ENCODE assay signal across 8 cellular contexts in genomic region chr20:41138217-41138526, GRCh38. TPM values are rescaled to one million over a fixed set of nuclear protein-coding genes. Genes with fewer than 3 reads are reported as not detected.
DNase-seq lines count a peak whose midpoint lies in the region; ATAC-seq and TF ChIP-seq lines count a peak whose summit lies in the region.

No MANE protein-coding gene starts in this region.

- no peaks in the 10 kb centered on the region for H3K9me3 ChIP-seq in WERI-Rb-1 (ENCODE audit: severe bottlenecking)
- no peaks in the 10 kb centered on the region for H3K9me3 ChIP-seq in gastroesophageal sphincter

- H3K27ac ChIP-seq in WERI-Rb-1 (peak overlapping the region; percentile 97), gastroesophageal sphincter (peak overlapping the region; percentile 81 to 99 (median 98)), skin epidermis (peak overlapping the region; percentile 70 to 97 (median 95))

- peaks cover 0 to 68% (median 38%) of the 10 kb centered on the region in 3 donors for H3K4me1 ChIP-seq in gastroesophageal sphincter

- DNase-seq in HCEC 1CT (peak; percentile 20), WERI-Rb-1 (no peak), midbrain (lab: John Stamatoyannopoulos, UW) (no peak), SIG-M5 treated with dmso at 0.1 percent for 504 hours (lab: John Stamatoyannopoulos, UW; ENCODE audit: unreplicated experiment) (no peak)

- H3K4me3 ChIP-seq in WERI-Rb-1 (ENCODE audit: low read depth, low read length) (peak overlapping the region; percentile 69), gastroesophageal sphincter (peak overlapping the region; percentile 95), skin epidermis (peak overlapping the region; percentile 67 to 94 (median 84))

- TF ChIP-seq POLR2A in gastroesophageal sphincter (IDR thresholded peaks at IDR 0.05), result no peak

- H3K27me3 ChIP-seq in WERI-Rb-1 (ENCODE audit: insufficient read depth, low read depth, severe bottlenecking) (no peaks in the 10 kb centered on the region), gastroesophageal sphincter (no peaks in the 10 kb centered on the region)

- TF ChIP-seq EP300 in gastroesophageal sphincter (IDR thresholded peaks at IDR 0.05), result no peak

- TF ChIP-seq CTCF in WERI-Rb-1 (IDR thresholded peaks at IDR 0.05; ENCODE audit: low read depth, low read length) (no peak), gastroesophageal sphincter (IDR thresholded peaks at IDR 0.05) (no peak)

- H3K36me3 ChIP-seq in WERI-Rb-1 (peaks cover 37% of the 10 kb centered on the region), gastroesophageal sphincter (no peaks in the 10 kb centered on the region)

- WGBS in gastroesophageal sphincter (ENCODE audit: low coverage in 1 of 2), 2 donors, result no CpG with 5 or more reads among the region's 4 CpGs

- no peak for ATAC-seq in gastroesophageal sphincter
- ATAC-seq in HG03139 (IDR thresholded peaks at IDR 0.05; ENCODE audit: unreplicated experiment), result no peak
- no peak for ATAC-seq in HG02571 (IDR thresholded peaks at IDR 0.05; ENCODE audit: unreplicated experiment)

RNA-seq across cellular contexts. Expression of gene PLCG1, which starts 0.8 kb away (rescaled TPM):
- 100 to 1,000 TPM in 2 of 4 donors, 10 to 100 TPM in 2; 42.3 to 173 (median 94.7) TPM for total RNA-seq in gastroesophageal sphincter
